In the genomic region with DNA sequence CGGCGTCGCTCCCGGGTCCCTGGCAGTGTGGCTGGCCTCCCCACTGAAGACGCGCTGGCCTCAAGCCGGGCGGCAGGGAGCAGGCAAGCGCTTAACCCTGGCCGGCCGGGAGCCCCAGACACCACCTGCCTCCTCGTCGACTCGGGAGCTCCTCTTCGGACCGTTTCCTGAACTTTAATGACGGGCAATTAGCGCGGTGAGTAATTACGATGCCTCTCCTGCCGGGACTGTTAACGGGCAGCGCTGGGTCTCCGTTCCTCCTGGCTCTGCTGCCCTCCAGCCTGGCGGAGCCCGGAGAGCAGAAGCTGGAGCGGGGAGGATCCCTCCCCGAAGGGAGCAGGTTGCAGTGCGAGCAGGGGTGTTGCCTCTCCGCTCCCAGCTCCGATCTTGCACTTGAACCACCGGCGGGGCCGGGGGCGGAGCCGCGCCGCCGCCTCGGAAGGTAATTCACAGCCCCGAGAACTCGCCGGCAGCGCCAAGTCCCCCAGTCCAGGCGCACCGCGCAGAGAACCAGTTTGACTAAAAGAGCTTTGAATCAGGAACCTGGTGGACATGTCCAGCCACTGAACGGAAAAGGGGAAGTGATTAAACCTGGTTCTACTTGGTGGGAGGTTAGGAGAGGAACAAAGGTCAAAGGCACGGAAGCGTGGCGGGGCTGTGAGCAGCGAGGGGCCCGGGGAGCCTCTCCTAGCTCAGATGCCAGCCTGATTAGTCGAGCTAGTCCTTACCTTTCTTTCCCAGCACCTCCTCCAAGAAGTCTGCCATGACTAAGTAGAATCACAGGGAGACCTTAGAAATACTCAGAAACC, we compare ENCODE assay signal across 8 cellular contexts. TPM values are rescaled to one million over a fixed set of nuclear protein-coding genes. Genes with fewer than 3 reads are reported as not detected.
DNase-seq lines count a peak whose midpoint lies in the region; ATAC-seq and TF ChIP-seq lines count a peak whose summit lies in the region.

No MANE protein-coding gene starts in this region.

- H3K9me3 ChIP-seq in WERI-Rb-1 (ENCODE audit: severe bottlenecking): no peaks in the 10 kb centered on the region
- no peaks in the 10 kb centered on the region for H3K9me3 ChIP-seq in lower lobe of right lung

- ATAC-seq in lower lobe of right lung (peak; percentile 84 to 88), HG02623 (IDR thresholded peaks at IDR 0.05; ENCODE audit: unreplicated experiment) (no peak)

- H3K4me1 ChIP-seq in lower lobe of right lung: peaks cover 17% of the 10 kb centered on the region

- H3K4me3 ChIP-seq in WERI-Rb-1 (ENCODE audit: low read depth, low read length) (peak overlapping the region; percentile 70), coronary artery (peak overlapping the region; percentile 68), lower lobe of right lung (peak overlapping the region; percentile 58)

- H3K27me3 ChIP-seq in WERI-Rb-1 (ENCODE audit: insufficient read depth, low read depth, severe bottlenecking) (no peaks in the 10 kb centered on the region), lower lobe of right lung (ENCODE audit: low read depth) (peaks cover 34% of the 10 kb centered on the region)

- intact Hi-C loops in lower lobe of right lung (cut with DNase I): no loop called here

- H3K36me3 ChIP-seq in WERI-Rb-1: no peaks in the 10 kb centered on the region
- no peaks in the 10 kb centered on the region for H3K36me3 ChIP-seq in lower lobe of right lung

- DNase-seq in NCI-H2081 (lab: John Stamatoyannopoulos, UW) (peak; percentile 50 to 52), NCI-H2081 treated with DMSO at 0.1 percent for 48 hours (lab: John Stamatoyannopoulos, UW) (no peak), NCI-H1092 treated with DMSO at 0.1 percent for 48 hours (lab: John Stamatoyannopoulos, UW) (peak; percentile 40), WERI-Rb-1 (peak; percentile 89), coronary artery (ENCODE audit: low spot score) (no peak), lower lobe of right lung (peak; percentile 73)
- peak; percentile 27 for DNase-seq in stimulated activated CD8-positive, alpha-beta memory T cell treated with anti-CD3 and anti-CD28 coated beads, Interleukin-4, amount 100 ng/mL, for 24 hours (ENCODE audit: low read depth)

- peak overlapping the region; percentile 25 for H3K27ac ChIP-seq in WERI-Rb-1
- no peak overlapping the region for H3K27ac ChIP-seq in coronary artery
- peak overlapping the region; percentile 18 for H3K27ac ChIP-seq in lower lobe of right lung

- TF ChIP-seq CTCF in WERI-Rb-1 (IDR thresholded peaks at IDR 0.05; ENCODE audit: low read depth, low read length) (peak; percentile 10; the same call in 1 of the 2 replicates), coronary artery (IDR thresholded peaks at IDR 0.05) (no peak), lower lobe of right lung (IDR thresholded peaks at IDR 0.05) (no peak)

RNA-seq across cellular contexts. Expression of a gene that starts 18.3 kb away (rescaled TPM):
- 7.6 TPM for total RNA-seq in lower lobe of right lung

RNA-seq across cellular contexts. Expression of a gene that starts 33.6 kb away (rescaled TPM):
- total RNA-seq in lower lobe of right lung: 45.3 TPM

Comparison
In these comparisons a context has a peak if more than half of its experiments do, and no peak if none do; other contexts are left out.
1. DNase-seq: peak in NCI-H2081 (2 of 2), NCI-H1092 treated with DMSO at 0.1 percent for 48 hours (single experiment), WERI-Rb-1 (single experiment), lower lobe of right lung (single experiment) and stimulated activated CD8-positive, alpha-beta memory T cell treated with anti-CD3 and anti-CD28 coated beads, Interleukin-4, amount 100 ng/mL, for 24 hours (single experiment); none in NCI-H2081 treated with DMSO at 0.1 percent for 48 hours (single experiment) and coronary artery (single experiment).
2. H3K27ac ChIP-seq: peak in WERI-Rb-1 (single experiment) and lower lobe of right lung (single experiment); none in coronary artery (0 of 2).
3. Peak in every context shown above with its lines, with median percentiles within 50 percentile points of each other: H3K4me3 ChIP-seq.